Comparison of ENCODE assay signal across 1 cellular context in the genomic region with DNA sequence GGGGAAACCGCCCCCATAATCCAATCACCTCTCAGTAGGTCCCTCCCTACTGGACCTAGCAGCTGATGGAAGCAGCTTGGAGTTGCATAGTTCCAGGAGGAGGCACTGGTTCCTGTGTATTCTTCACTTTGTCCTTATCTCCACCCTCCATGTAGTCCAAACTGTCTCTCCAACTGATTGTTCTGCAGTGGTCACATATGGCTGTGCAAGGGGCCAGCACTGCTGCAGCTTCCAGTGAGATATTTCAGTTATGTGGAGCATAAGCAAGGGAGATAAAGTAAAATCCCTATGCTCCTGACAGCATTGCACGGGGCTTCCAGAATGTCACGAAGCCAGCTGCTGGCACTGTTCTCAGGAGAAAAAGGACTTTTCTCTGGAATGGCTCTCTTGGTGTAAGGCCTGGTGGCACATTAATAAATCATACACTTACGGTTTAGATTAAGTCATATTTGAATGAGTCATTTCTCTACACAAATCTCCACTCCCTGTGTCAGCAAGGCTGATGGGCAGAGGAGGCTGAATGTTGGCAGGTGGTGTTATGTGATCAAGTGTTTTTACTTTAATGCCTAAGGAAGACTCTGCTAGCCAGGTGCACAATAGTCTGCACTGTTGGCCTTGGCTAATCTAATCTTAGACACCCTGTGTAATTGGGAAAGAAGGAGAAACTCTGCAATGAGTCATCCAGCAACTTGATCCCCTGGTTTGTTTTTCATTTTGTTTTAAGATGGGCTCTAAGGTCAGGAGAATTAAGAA.
TF ChIP-seq lines count a peak whose summit lies in the region.

No MANE protein-coding gene starts in this region.

TF ChIP-seq in HEK293, 187 proteins besides CTCF, POLR2A, EP300 and RAD21 (continued from another document and continues in another):
- TF ChIP-seq, protein P1, sequence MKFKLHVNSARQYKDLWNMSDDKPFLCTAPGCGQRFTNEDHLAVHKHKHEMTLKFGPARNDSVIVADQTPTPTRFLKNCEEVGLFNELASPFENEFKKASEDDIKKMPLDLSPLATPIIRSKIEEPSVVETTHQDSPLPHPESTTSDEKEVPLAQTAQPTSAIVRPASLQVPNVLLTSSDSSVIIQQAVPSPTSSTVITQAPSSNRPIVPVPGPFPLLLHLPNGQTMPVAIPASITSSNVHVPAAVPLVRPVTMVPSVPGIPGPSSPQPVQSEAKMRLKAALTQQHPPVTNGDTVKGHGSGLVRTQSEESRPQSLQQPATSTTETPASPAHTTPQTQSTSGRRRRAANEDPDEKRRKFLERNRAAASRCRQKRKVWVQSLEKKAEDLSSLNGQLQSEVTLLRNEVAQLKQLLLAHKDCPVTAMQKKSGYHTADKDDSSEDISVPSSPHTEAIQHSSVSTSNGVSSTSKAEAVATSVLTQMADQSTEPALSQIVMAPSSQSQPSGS (tag by site-specific recombination; IDR thresholded peaks at IDR 0.05; ENCODE audit: low read depth) = no peak
- TF ChIP-seq SCRT2 (tag by site-specific recombination; IDR thresholded peaks at IDR 0.05) = no peak
- no peak for TF ChIP-seq ZNF354C (tag by site-specific recombination; IDR thresholded peaks at IDR 0.05; ENCODE audit: borderline replicate concordance, low read depth)
- peak; percentile 65 for TF ChIP-seq MEIS1 (CRISPR knock-in tag; IDR thresholded peaks at IDR 0.05; ENCODE audit: borderline replicate concordance)
- TF ChIP-seq, protein P2, sequence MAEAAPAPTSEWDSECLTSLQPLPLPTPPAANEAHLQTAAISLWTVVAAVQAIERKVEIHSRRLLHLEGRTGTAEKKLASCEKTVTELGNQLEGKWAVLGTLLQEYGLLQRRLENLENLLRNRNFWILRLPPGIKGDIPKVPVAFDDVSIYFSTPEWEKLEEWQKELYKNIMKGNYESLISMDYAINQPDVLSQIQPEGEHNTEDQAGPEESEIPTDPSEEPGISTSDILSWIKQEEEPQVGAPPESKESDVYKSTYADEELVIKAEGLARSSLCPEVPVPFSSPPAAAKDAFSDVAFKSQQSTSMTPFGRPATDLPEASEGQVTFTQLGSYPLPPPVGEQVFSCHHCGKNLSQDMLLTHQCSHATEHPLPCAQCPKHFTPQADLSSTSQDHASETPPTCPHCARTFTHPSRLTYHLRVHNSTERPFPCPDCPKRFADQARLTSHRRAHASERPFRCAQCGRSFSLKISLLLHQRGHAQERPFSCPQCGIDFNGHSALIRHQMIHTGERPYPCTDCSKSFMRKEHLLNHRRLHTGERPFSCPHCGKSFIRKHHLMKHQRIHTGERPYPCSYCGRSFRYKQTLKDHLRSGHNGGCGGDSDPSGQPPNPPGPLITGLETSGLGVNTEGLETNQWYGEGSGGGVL (tag by site-specific recombination; IDR thresholded peaks at IDR 0.05) = no peak
- TF ChIP-seq ZIC2 (tag by site-specific recombination; IDR thresholded peaks at IDR 0.05) = no peak
- no peak for TF ChIP-seq ZNF132 (tag by site-specific recombination; IDR thresholded peaks at IDR 0.05; ENCODE audit: borderline replicate concordance)
- TF ChIP-seq, protein P3, sequence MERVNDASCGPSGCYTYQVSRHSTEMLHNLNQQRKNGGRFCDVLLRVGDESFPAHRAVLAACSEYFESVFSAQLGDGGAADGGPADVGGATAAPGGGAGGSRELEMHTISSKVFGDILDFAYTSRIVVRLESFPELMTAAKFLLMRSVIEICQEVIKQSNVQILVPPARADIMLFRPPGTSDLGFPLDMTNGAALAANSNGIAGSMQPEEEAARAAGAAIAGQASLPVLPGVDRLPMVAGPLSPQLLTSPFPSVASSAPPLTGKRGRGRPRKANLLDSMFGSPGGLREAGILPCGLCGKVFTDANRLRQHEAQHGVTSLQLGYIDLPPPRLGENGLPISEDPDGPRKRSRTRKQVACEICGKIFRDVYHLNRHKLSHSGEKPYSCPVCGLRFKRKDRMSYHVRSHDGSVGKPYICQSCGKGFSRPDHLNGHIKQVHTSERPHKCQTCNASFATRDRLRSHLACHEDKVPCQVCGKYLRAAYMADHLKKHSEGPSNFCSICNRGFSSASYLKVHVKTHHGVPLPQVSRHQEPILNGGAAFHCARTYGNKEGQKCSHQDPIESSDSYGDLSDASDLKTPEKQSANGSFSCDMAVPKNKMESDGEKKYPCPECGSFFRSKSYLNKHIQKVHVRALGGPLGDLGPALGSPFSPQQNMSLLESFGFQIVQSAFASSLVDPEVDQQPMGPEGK (tag by site-specific recombination; IDR thresholded peaks at IDR 0.05) = peak; percentile 38
- 0 out of 2 replicates have a peak, but pooled peaks have one; percentile 33 for TF ChIP-seq ZNF76 (tag by site-specific recombination; IDR thresholded peaks at IDR 0.05; ENCODE audit: borderline replicate concordance, low read depth)
- TF ChIP-seq ZNF175 (tag by site-specific recombination; IDR thresholded peaks at IDR 0.05) = no peak
- TF ChIP-seq, protein P4, sequence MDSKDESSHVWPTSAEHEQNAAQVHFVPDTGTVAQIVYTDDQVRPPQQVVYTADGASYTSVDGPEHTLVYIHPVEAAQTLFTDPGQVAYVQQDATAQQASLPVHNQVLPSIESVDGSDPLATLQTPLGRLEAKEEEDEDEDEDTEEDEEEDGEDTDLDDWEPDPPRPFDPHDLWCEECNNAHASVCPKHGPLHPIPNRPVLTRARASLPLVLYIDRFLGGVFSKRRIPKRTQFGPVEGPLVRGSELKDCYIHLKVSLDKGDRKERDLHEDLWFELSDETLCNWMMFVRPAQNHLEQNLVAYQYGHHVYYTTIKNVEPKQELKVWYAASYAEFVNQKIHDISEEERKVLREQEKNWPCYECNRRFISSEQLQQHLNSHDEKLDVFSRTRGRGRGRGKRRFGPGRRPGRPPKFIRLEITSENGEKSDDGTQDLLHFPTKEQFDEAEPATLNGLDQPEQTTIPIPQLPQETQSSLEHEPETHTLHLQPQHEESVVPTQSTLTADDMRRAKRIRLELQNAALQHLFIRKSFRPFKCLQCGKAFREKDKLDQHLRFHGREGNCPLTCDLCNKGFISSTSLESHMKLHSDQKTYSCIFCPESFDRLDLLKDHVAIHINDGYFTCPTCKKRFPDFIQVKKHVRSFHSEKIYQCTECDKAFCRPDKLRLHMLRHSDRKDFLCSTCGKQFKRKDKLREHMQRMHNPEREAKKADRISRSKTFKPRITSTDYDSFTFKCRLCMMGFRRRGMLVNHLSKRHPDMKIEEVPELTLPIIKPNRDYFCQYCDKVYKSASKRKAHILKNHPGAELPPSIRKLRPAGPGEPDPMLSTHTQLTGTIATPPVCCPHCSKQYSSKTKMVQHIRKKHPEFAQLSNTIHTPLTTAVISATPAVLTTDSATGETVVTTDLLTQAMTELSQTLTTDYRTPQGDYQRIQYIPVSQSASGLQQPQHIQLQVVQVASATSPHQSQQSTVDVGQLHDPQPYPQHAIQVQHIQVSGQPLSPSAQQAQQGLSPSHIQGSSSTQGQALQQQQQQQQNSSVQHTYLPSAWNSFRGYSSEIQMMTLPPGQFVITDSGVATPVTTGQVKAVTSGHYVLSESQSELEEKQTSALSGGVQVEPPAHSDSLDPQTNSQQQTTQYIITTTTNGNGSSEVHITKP (tag by site-specific recombination; IDR thresholded peaks at IDR 0.05) = no peak
- TF ChIP-seq SP3 (tag by site-specific recombination; IDR thresholded peaks at IDR 0.05) = no peak
- TF ChIP-seq ZNF544 (tag by site-specific recombination; IDR thresholded peaks at IDR 0.05) = no peak
- TF ChIP-seq, protein P5, sequence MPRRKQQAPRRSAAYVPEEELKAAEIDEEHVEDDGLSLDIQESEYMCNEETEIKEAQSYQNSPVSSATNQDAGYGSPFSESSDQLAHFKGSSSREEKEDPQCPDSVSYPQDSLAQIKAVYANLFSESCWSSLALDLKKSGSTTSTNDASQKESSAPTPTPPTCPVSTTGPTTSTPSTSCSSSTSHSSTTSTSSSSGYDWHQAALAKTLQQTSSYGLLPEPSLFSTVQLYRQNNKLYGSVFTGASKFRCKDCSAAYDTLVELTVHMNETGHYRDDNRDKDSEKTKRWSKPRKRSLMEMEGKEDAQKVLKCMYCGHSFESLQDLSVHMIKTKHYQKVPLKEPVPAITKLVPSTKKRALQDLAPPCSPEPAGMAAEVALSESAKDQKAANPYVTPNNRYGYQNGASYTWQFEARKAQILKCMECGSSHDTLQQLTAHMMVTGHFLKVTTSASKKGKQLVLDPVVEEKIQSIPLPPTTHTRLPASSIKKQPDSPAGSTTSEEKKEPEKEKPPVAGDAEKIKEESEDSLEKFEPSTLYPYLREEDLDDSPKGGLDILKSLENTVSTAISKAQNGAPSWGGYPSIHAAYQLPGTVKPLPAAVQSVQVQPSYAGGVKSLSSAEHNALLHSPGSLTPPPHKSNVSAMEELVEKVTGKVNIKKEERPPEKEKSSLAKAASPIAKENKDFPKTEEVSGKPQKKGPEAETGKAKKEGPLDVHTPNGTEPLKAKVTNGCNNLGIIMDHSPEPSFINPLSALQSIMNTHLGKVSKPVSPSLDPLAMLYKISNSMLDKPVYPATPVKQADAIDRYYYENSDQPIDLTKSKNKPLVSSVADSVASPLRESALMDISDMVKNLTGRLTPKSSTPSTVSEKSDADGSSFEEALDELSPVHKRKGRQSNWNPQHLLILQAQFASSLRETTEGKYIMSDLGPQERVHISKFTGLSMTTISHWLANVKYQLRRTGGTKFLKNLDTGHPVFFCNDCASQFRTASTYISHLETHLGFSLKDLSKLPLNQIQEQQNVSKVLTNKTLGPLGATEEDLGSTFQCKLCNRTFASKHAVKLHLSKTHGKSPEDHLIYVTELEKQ (tag by site-specific recombination; IDR thresholded peaks at IDR 0.05; ENCODE audit: borderline replicate concordance) = peak; percentile 66
- peak; percentile 75 for TF ChIP-seq ZNF660 (tag by site-specific recombination; IDR thresholded peaks at IDR 0.05)
- no peak for TF ChIP-seq ZNF830 (tag by site-specific recombination; IDR thresholded peaks at IDR 0.05; ENCODE audit: low read depth)
- TF ChIP-seq, protein P6, sequence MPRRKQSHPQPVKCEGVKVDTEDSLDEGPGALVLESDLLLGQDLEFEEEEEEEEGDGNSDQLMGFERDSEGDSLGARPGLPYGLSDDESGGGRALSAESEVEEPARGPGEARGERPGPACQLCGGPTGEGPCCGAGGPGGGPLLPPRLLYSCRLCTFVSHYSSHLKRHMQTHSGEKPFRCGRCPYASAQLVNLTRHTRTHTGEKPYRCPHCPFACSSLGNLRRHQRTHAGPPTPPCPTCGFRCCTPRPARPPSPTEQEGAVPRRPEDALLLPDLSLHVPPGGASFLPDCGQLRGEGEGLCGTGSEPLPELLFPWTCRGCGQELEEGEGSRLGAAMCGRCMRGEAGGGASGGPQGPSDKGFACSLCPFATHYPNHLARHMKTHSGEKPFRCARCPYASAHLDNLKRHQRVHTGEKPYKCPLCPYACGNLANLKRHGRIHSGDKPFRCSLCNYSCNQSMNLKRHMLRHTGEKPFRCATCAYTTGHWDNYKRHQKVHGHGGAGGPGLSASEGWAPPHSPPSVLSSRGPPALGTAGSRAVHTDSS (tag by site-specific recombination; IDR thresholded peaks at IDR 0.05) = no peak
- TF ChIP-seq ZNF239 (tag by site-specific recombination; IDR thresholded peaks at IDR 0.05) = no peak
- TF ChIP-seq, protein P7, sequence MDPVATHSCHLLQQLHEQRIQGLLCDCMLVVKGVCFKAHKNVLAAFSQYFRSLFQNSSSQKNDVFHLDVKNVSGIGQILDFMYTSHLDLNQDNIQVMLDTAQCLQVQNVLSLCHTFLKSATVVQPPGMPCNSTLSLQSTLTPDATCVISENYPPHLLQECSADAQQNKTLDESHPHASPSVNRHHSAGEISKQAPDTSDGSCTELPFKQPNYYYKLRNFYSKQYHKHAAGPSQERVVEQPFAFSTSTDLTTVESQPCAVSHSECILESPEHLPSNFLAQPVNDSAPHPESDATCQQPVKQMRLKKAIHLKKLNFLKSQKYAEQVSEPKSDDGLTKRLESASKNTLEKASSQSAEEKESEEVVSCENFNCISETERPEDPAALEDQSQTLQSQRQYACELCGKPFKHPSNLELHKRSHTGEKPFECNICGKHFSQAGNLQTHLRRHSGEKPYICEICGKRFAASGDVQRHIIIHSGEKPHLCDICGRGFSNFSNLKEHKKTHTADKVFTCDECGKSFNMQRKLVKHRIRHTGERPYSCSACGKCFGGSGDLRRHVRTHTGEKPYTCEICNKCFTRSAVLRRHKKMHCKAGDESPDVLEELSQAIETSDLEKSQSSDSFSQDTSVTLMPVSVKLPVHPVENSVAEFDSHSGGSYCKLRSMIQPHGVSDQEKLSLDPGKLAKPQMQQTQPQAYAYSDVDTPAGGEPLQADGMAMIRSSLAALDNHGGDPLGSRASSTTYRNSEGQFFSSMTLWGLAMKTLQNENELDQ (tag by site-specific recombination; IDR thresholded peaks at IDR 0.05; ENCODE audit: low read depth) = no peak
- no peak for TF ChIP-seq ZNF155 (tag by site-specific recombination; IDR thresholded peaks at IDR 0.05)
- TF ChIP-seq, protein P8, sequence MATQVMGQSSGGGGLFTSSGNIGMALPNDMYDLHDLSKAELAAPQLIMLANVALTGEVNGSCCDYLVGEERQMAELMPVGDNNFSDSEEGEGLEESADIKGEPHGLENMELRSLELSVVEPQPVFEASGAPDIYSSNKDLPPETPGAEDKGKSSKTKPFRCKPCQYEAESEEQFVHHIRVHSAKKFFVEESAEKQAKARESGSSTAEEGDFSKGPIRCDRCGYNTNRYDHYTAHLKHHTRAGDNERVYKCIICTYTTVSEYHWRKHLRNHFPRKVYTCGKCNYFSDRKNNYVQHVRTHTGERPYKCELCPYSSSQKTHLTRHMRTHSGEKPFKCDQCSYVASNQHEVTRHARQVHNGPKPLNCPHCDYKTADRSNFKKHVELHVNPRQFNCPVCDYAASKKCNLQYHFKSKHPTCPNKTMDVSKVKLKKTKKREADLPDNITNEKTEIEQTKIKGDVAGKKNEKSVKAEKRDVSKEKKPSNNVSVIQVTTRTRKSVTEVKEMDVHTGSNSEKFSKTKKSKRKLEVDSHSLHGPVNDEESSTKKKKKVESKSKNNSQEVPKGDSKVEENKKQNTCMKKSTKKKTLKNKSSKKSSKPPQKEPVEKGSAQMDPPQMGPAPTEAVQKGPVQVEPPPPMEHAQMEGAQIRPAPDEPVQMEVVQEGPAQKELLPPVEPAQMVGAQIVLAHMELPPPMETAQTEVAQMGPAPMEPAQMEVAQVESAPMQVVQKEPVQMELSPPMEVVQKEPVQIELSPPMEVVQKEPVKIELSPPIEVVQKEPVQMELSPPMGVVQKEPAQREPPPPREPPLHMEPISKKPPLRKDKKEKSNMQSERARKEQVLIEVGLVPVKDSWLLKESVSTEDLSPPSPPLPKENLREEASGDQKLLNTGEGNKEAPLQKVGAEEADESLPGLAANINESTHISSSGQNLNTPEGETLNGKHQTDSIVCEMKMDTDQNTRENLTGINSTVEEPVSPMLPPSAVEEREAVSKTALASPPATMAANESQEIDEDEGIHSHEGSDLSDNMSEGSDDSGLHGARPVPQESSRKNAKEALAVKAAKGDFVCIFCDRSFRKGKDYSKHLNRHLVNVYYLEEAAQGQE (tag by site-specific recombination; IDR thresholded peaks at IDR 0.05) = peak; percentile 40
- TF ChIP-seq ZNF621 (tag by site-specific recombination; IDR thresholded peaks at IDR 0.05) = no peak
- TF ChIP-seq ZNF114 (tag by site-specific recombination; IDR thresholded peaks at IDR 0.05) = no peak
- TF ChIP-seq, protein P9, sequence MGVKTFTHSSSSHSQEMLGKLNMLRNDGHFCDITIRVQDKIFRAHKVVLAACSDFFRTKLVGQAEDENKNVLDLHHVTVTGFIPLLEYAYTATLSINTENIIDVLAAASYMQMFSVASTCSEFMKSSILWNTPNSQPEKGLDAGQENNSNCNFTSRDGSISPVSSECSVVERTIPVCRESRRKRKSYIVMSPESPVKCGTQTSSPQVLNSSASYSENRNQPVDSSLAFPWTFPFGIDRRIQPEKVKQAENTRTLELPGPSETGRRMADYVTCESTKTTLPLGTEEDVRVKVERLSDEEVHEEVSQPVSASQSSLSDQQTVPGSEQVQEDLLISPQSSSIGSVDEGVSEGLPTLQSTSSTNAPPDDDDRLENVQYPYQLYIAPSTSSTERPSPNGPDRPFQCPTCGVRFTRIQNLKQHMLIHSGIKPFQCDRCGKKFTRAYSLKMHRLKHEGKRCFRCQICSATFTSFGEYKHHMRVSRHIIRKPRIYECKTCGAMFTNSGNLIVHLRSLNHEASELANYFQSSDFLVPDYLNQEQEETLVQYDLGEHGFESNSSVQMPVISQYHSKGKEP (tag by site-specific recombination; IDR thresholded peaks at IDR 0.05) = no peak
- TF ChIP-seq ZNF521 (tag by site-specific recombination; IDR thresholded peaks at IDR 0.05) = no peak
